8 cellular contexts compared by ENCODE assay signal in genomic region chr11:65013692-65014145, GRCh38. TPM values are rescaled to one million over a fixed set of nuclear protein-coding genes. Genes with fewer than 3 reads are reported as not detected.
DNase-seq lines count a peak whose midpoint lies in the region; ATAC-seq and TF ChIP-seq lines count a peak whose summit lies in the region.

No MANE protein-coding gene starts in this region.

- no peak for TF ChIP-seq EP300 in ovary (IDR thresholded peaks at IDR 0.05)

- H3K4me1 Mint-ChIP-seq in IgD-negative memory B cell = peaks cover 18 to 24% (median 19%) of the 10 kb centered on the region in 3 donors
- H3K4me1 Mint-ChIP-seq in activated naive CD8-positive, alpha-beta T cell (ENCODE audit: low read depth) = peaks cover 27% of the 10 kb centered on the region
- H3K4me1 Mint-ChIP-seq in type B pancreatic cell (ENCODE audit: unreplicated experiment) = peaks cover 14% of the 10 kb centered on the region

- H3K9me3 Mint-ChIP-seq in IgD-negative memory B cell (no peaks in the 10 kb centered on the region), type B pancreatic cell (no peaks in the 10 kb centered on the region)
- H3K9me3 Mint-ChIP-seq in activated naive CD8-positive, alpha-beta T cell (ENCODE audit: low read depth) = no peaks in the 10 kb centered on the region

- TF ChIP-seq POLR2A in ovary (IDR thresholded peaks at IDR 0.05) = peak; percentile 58

- DNase-seq in EH (ENCODE audit: low read depth) (peak; percentile 89), RWPE2 (ENCODE audit: low spot score) (peak; percentile 92), Right ventricle myocardium inferior (ENCODE audit: missing footprints) (peak; percentile 97), ovary (peak; percentile 92 to 95 (median 93)), type B pancreatic cell (ENCODE audit: extremely low spot score, unreplicated experiment) (peak; percentile 94)

- 0 to 1% (median 0%) methylated on average over 28 to 37 of the region's 37 CpGs for WGBS in ovary, 3 donors

- H3K36me3 Mint-ChIP-seq in IgD-negative memory B cell = no peaks in the 10 kb centered on the region
- H3K36me3 Mint-ChIP-seq in activated naive CD8-positive, alpha-beta T cell = no peaks in the 10 kb centered on the region
- H3K36me3 Mint-ChIP-seq in type B pancreatic cell = peaks cover 14% of the 10 kb centered on the region

- peak overlapping the region; percentile 85 to 98 (median 96) for H3K4me3 Mint-ChIP-seq in IgD-negative memory B cell
- peak overlapping the region; percentile 86 for H3K4me3 Mint-ChIP-seq in activated naive CD8-positive, alpha-beta T cell
- H3K4me3 Mint-ChIP-seq in type B pancreatic cell = peak overlapping the region; percentile 94

- H3K9me3 ChIP-seq in RWPE2 (ENCODE audit: severe bottlenecking) (no peaks in the 10 kb centered on the region), ovary (no peaks in the 10 kb centered on the region)

- H3K27me3 ChIP-seq in RWPE2 (ENCODE audit: insufficient read depth, poor library complexity, severe bottlenecking) (no peaks in the 10 kb centered on the region), ovary (no peaks in the 10 kb centered on the region)

- H3K4me3 ChIP-seq in RWPE2 (ENCODE audit: severe bottlenecking) (peak overlapping the region; percentile 80), ovary (peak overlapping the region; percentile 56)

- TF ChIP-seq CTCF in RWPE2 (IDR thresholded peaks at IDR 0.05; ENCODE audit: poor library complexity, severe bottlenecking) (no peak), ovary (IDR thresholded peaks at IDR 0.05) (peak in 2 of 3 donors; percentile 77 to 82), type B pancreatic cell (conservative IDR thresholded peaks at IDR 0.05) (peak; percentile 75)

- H3K4me1 ChIP-seq in RWPE2 (ENCODE audit: insufficient read depth, poor library complexity, severe bottlenecking) (peaks cover 5% of the 10 kb centered on the region), ovary (ENCODE audit: insufficient read depth) (peaks cover 2% of the 10 kb centered on the region)

- peak overlapping the region; percentile 88 for H3K27ac ChIP-seq in RWPE2 (ENCODE audit: poor library complexity, severe bottlenecking)
- H3K27ac ChIP-seq in ovary = peak overlapping the region; percentile 94 to 99

- H3K27ac Mint-ChIP-seq in IgD-negative memory B cell (peak overlapping the region; percentile 96 to 99 (median 98)), type B pancreatic cell (peak overlapping the region; percentile 96)
- H3K27ac Mint-ChIP-seq in activated naive CD8-positive, alpha-beta T cell = peak overlapping the region; percentile 93

- H3K36me3 ChIP-seq in RWPE2 (ENCODE audit: low read depth) (peaks cover 8% of the 10 kb centered on the region), ovary (no peaks in the 10 kb centered on the region)

- intact Hi-C loops in Right ventricle myocardium inferior (cut with DNase I) = loop anchor here (2.0 to 5.0 kb wide), 4 partner anchors 96 to 169 kb away; partner anchors contain the start of genes ATG2A, CAPN1 and TM7SF2
- intact Hi-C loops in ovary (cut with DNase I) = loop anchor here (1.0 to 10.0 kb wide), 8 partner anchors 74 to 169 kb away; partner anchors contain the start of genes CDC42BPG (in 3 of the 4), TM7SF2 (in 2 of the 4), ZNHIT2 (in 2 of the 4) and FAU (in 1 of the 4)

- H3K27me3 Mint-ChIP-seq in IgD-negative memory B cell (no peaks in the 10 kb centered on the region), type B pancreatic cell (no peaks in the 10 kb centered on the region)
- no peaks in the 10 kb centered on the region for H3K27me3 Mint-ChIP-seq in activated naive CD8-positive, alpha-beta T cell

- peak; percentile 67 for ATAC-seq in GM21619 (IDR thresholded peaks at IDR 0.05; ENCODE audit: unreplicated experiment)
- ATAC-seq in RWPE2 (ENCODE audit: low read depth) = peak; percentile 80
- peak; percentile 93 for ATAC-seq in Right ventricle myocardium inferior

RNA-seq across cellular contexts. Expression of gene ARL2, which starts 0.2 kb away (rescaled TPM):
- polyA plus RNA-seq in IgD-negative memory B cell (100 TPM), ovary (10 to 100 TPM; 60.9 to 86.3 TPM)
- total RNA-seq in Right ventricle myocardium inferior (131 TPM), ovary (100 to 1,000 TPM in 4 of 7 donors, 10 to 100 TPM in 3; 77.3 to 147 (median 101) TPM), type B pancreatic cell (ENCODE audit: low replicate concordance) (63.0 and 65.8 TPM in 2 replicates)

RNA-seq across cellular contexts. Expression of gene SNX15, which starts 13.5 kb away (rescaled TPM):
- polyA plus RNA-seq in IgD-negative memory B cell = 24.4 TPM
- total RNA-seq in Right ventricle myocardium inferior = 18.3 TPM
- 10 to 100 TPM; 10.2 to 30.5 (median 19.9) TPM for total RNA-seq in ovary
- polyA plus RNA-seq in ovary = 10 to 100 TPM; 15.0 to 23.8 TPM
- 21.3 and 25.3 TPM in 2 replicates for total RNA-seq in type B pancreatic cell (ENCODE audit: low replicate concordance)

RNA-seq across cellular contexts. Expression of gene BATF2, which starts 16.9 kb away (rescaled TPM):
- polyA plus RNA-seq in IgD-negative memory B cell (0.29 TPM), ovary (1 to 10 TPM; 1.5 to 2.8 TPM)
- total RNA-seq in Right ventricle myocardium inferior (1.5 TPM), ovary (1 to 10 TPM; 1.4 to 3.4 (median 2.3) TPM), type B pancreatic cell (ENCODE audit: low replicate concordance) (1.0 TPM in 2 replicates)

RNA-seq across cellular contexts. Expression of gene SAC3D1, which starts 27.3 kb away (rescaled TPM):
- 7.2 TPM for polyA plus RNA-seq in IgD-negative memory B cell
- total RNA-seq in Right ventricle myocardium inferior = 7.5 TPM
- 10 to 100 TPM in 2 of 7 donors, 1 to 10 TPM in 5; 7.3 to 11.6 (median 8.5) TPM for total RNA-seq in ovary
- polyA plus RNA-seq in ovary = 1 to 10 TPM; 1.1 to 7.6 TPM
- 16.7 and 21.9 TPM in 2 replicates for total RNA-seq in type B pancreatic cell (ENCODE audit: low replicate concordance)

RNA-seq across cellular contexts. Expression of gene MAJIN, which starts 41.8 kb away (rescaled TPM):
- polyA plus RNA-seq in IgD-negative memory B cell (0.39 TPM), ovary (not detected)
- total RNA-seq in Right ventricle myocardium inferior (not detected), ovary (under 1 TPM in 1 of 7 donors, not detected in 6; 0.46 TPM), type B pancreatic cell (ENCODE audit: low replicate concordance) (not detected in 2 replicates)

Comparison
In these comparisons a context has a peak if more than half of its experiments do, and no peak if none do; other contexts are left out.
1. Peak in every context shown above with its lines: DNase-seq, ATAC-seq, H3K4me3 ChIP-seq and H3K27ac ChIP-seq.